Comparison of ENCODE assay signal across 28 cellular contexts in genomic region chr6:113385020-113385431, GRCh38.
DNase-seq lines count a peak whose midpoint lies in the region; ATAC-seq, FAIRE-seq and TF ChIP-seq lines count a peak whose summit lies in the region.
"Had no signal": no experiment of that assay in that cellular context is flagged by ENCODE, and none has a peak within 500 bp of the region (broad histone marks: within the 10 kb centered on the region; RNA-seq: fewer than 3 reads in every experiment).

No MANE protein-coding gene starts in this region.

- H3K4me3 ChIP-seq in RWPE2 (ENCODE audit: severe bottlenecking): no peak overlapping the region
- H3K4me3 ChIP-seq in choroid plexus epithelial cell (ENCODE audit: low read depth, low read length): no peak overlapping the region
- H3K4me3 ChIP-seq in right atrium auricular region: no peak overlapping the region
- no peak overlapping the region for H3K4me3 ChIP-seq in kidney (ENCODE audit: low read length in 2 of 2)
- H3K4me3 ChIP-seq in coronary artery: no peak overlapping the region
- H3K4me3 ChIP-seq: heart left ventricle, right lobe of liver had no signal

- DNase-seq in GM03348 (ENCODE audit: low spot score): peak; percentile 27
- no peak for DNase-seq in RWPE2 (ENCODE audit: low spot score)
- DNase-seq in choroid plexus epithelial cell (ENCODE audit: low read depth): peak; percentile 52
- DNase-seq in non-pigmented ciliary epithelial cell (ENCODE audit: low read depth): peak; percentile 36
- DNase-seq in right atrium auricular region (ENCODE audit: low spot score): no peak
- no peak for DNase-seq in kidney
- no peak for DNase-seq in coronary artery (ENCODE audit: low spot score)
- DNase-seq: activated CD4-positive, alpha-beta T cell treated with anti-CD3 and anti-CD28 coated beads for 36 hours; activated CD8-positive, alpha-beta T cell treated with anti-CD3 and anti-CD28 coated beads, Interleukin-2, amount 10 ng/mL, durations not matched to agents 7 days and 5 days; activated effector memory CD4-positive, alpha-beta T cell treated with Interleukin-2 at 50 U/mL for 16 hours; activated naive CD8-positive, alpha-beta T cell treated with anti-CD3 and anti-CD28 coated beads for 36 hours; C1 segment of cervical spinal cord; COR-L47; DMS79 treated with DMSO at 0.1 percent for 48 hours; H7; heart left ventricle; NCI-H1092 treated with DMSO at 0.1 percent for 48 hours; NCI-H187 treated with DMSO at 0.1 percent for 48 hours; NCI-H2171 treated with DMSO at 0.1 percent for 48 hours; NCI-H524 treated with DMSO at 0.1 percent for 48 hours; posterior cingulate gyrus; right lobe of liver; stimulated activated CD4-positive, alpha-beta T cell treated with anti-CD3 and anti-CD28 coated beads, Interleukin-15, amount 100 ng/mL, for 24 hours; stimulated activated naive B cell treated with anti-CD40 and anti-IgM and Interleukin-4, amounts not matched to agents 10 μg/mL and 1 μg/mL and 100 μg/mL, for 72 hours; T-helper 1 cell had no signal

- H3K27ac ChIP-seq in RWPE2 (ENCODE audit: poor library complexity, severe bottlenecking) (peak overlapping the region; percentile 33), right atrium auricular region (no peak overlapping the region), kidney (ENCODE audit: low read depth in 2 of 2, low read length in 2 of 2) (no peak overlapping the region), coronary artery (no peak overlapping the region)
- H3K27ac ChIP-seq: foreskin keratinocyte, heart left ventricle, right lobe of liver had no signal

- TF ChIP-seq CTCF in RWPE2 (IDR thresholded peaks at IDR 0.05; ENCODE audit: poor library complexity, severe bottlenecking) (no peak), choroid plexus epithelial cell (conservative IDR thresholded peaks at IDR 0.05; ENCODE audit: low read depth, low read length) (no peak), right atrium auricular region (IDR thresholded peaks at IDR 0.05) (no peak), kidney (IDR thresholded peaks at IDR 0.05; ENCODE audit: borderline replicate concordance, extremely low read depth, insufficient read depth) (no peak), coronary artery (IDR thresholded peaks at IDR 0.05) (no peak)

- peaks cover 9% of the 10 kb centered on the region for H3K4me1 ChIP-seq in RWPE2 (ENCODE audit: insufficient read depth, poor library complexity, severe bottlenecking)
- no peaks in the 10 kb centered on the region for H3K4me1 ChIP-seq in right atrium auricular region
- no peaks in the 10 kb centered on the region for H3K4me1 ChIP-seq in kidney (ENCODE audit: control insufficient read depth in 1 of 2, insufficient read depth in 1 of 2, low read depth in 1 of 2, low read length in 2 of 2)
- H3K4me1 ChIP-seq: right lobe of liver had no signal

- FAIRE-seq in kidney (lab: Jason Lieb, UNC): no peak

- H3K9ac ChIP-seq in kidney (ENCODE audit: low read length in 2 of 2): no peak overlapping the region

- H3K36me3 ChIP-seq in RWPE2 (ENCODE audit: low read depth) (no peaks in the 10 kb centered on the region), right atrium auricular region (no peaks in the 10 kb centered on the region), kidney (ENCODE audit: control insufficient read depth in 1 of 2, insufficient read depth in 2 of 2, low read length in 2 of 2) (no peaks in the 10 kb centered on the region)
- H3K36me3 ChIP-seq: heart left ventricle, right lobe of liver had no signal

- H3K27me3 ChIP-seq in RWPE2 (ENCODE audit: insufficient read depth, poor library complexity, severe bottlenecking) (no peaks in the 10 kb centered on the region), right atrium auricular region (no peaks in the 10 kb centered on the region)
- H3K27me3 ChIP-seq: foreskin keratinocyte, heart left ventricle, right lobe of liver had no signal

- intact Hi-C loops in kidney (cut with DNase I): no loop called here

- H3K9me3 ChIP-seq in RWPE2 (ENCODE audit: severe bottlenecking) (no peaks in the 10 kb centered on the region), right atrium auricular region (no peaks in the 10 kb centered on the region), kidney (ENCODE audit: control insufficient read depth in 1 of 2, low read length in 2 of 2) (no peaks in the 10 kb centered on the region)
- H3K9me3 ChIP-seq: heart left ventricle, right lobe of liver had no signal

- peak; percentile 63; the same call in 2 of the 3 replicates for ATAC-seq in RWPE2 (ENCODE audit: low read depth)
- no peak for ATAC-seq in HG02973 (IDR thresholded peaks at IDR 0.05; ENCODE audit: unreplicated experiment)
- ATAC-seq: activated CD4-positive, alpha-beta T cell treated with anti-CD3 and anti-CD28 coated beads for 36 hours; activated CD8-positive, alpha-beta T cell treated with anti-CD3 and anti-CD28 coated beads, Interleukin-2, amount 10 ng/mL, durations not matched to agents 7 days and 5 days; foreskin keratinocyte; heart left ventricle; Panc1; right lobe of liver; stimulated activated naive B cell treated with anti-CD40 and anti-IgM and Interleukin-4, amounts not matched to agents 10 μg/mL and 1 μg/mL and 100 μg/mL, for 72 hours had no signal

Comparison
In these comparisons a context has a peak if more than half of its experiments do, and no peak if none do; other contexts are left out.
1. DNase-seq: peak in GM03348 (single experiment), choroid plexus epithelial cell (single experiment) and non-pigmented ciliary epithelial cell (single experiment); none in RWPE2 (single experiment), right atrium auricular region (single experiment), kidney (single experiment) and coronary artery (single experiment).